In genomic region chr10:88272186-88272585, GRCh38 we compare ENCODE assay signal across 17 cellular contexts.
DNase-seq lines count a peak whose midpoint lies in the region; ATAC-seq and TF ChIP-seq lines count a peak whose summit lies in the region.
"Had no signal": no experiment of that assay in that cellular context is flagged by ENCODE, and none has a peak within 500 bp of the region (broad histone marks: within the 10 kb centered on the region; RNA-seq: fewer than 3 reads in every experiment).

No MANE protein-coding gene starts in this region.

- TF ChIP-seq CTCF in fibroblast of mammary gland (conservative IDR thresholded peaks at IDR 0.05; ENCODE audit: control insufficient read depth, insufficient read depth, low read depth, low read length), result no peak
- TF ChIP-seq CTCF in tibial nerve (IDR thresholded peaks at IDR 0.05), result no peak
- no peak for TF ChIP-seq CTCF in CD8-positive, alpha-beta T cell (IDR thresholded peaks at IDR 0.05)

- peak overlapping the region; percentile 89 for H3K27ac Mint-ChIP-seq in T-helper 1 cell treated with Interleukin-12 subunit alpha and Interleukin-12 subunit beta and Interleukin-4 antibody, amounts not matched to agents 30 μg/mL and 1 μg/mL, for 36 hours
- peak overlapping the region; percentile 86 for H3K27ac Mint-ChIP-seq in activated T-helper 1 cell treated with anti-CD3 and anti-CD28 coated beads, Interleukin-12 subunit alpha, Interleukin-12 subunit beta, Interleukin-2, Interleukin-4 antibody, amounts not matched to agents 30 ng/mL and 10 ng/mL and 1 ng/mL, durations not matched to agents 14 hours and 24 hours and 36 hours
- no peak overlapping the region for H3K27ac Mint-ChIP-seq in CD8-positive, alpha-beta T cell
- H3K27ac Mint-ChIP-seq: neural progenitor cell had no signal

- no peaks in the 10 kb centered on the region for H3K27me3 ChIP-seq in tibial nerve
- H3K27me3 ChIP-seq in CD8-positive, alpha-beta T cell (ENCODE audit: insufficient read depth, low read length), result no peaks in the 10 kb centered on the region
- H3K27me3 ChIP-seq: MG63, neural progenitor cell, transverse colon had no signal

- TF ChIP-seq POLR2A in tibial nerve (IDR thresholded peaks at IDR 0.05), result no peak

- peaks cover 48% of the 10 kb centered on the region for H3K4me1 Mint-ChIP-seq in T-helper 1 cell treated with Interleukin-12 subunit alpha and Interleukin-12 subunit beta and Interleukin-4 antibody, amounts not matched to agents 30 μg/mL and 1 μg/mL, for 36 hours (ENCODE audit: low read depth)
- peaks cover 49% of the 10 kb centered on the region for H3K4me1 Mint-ChIP-seq in activated T-helper 1 cell treated with anti-CD3 and anti-CD28 coated beads, Interleukin-12 subunit alpha, Interleukin-12 subunit beta, Interleukin-2, Interleukin-4 antibody, amounts not matched to agents 30 ng/mL and 10 ng/mL and 1 ng/mL, durations not matched to agents 14 hours and 24 hours and 36 hours (ENCODE audit: low read depth)
- peaks cover 33% of the 10 kb centered on the region for H3K4me1 Mint-ChIP-seq in CD8-positive, alpha-beta T cell (ENCODE audit: low read depth)

- H3K4me3 ChIP-seq in fibroblast of mammary gland (ENCODE audit: control insufficient read depth, low read depth, low read length), result no peak overlapping the region
- no peak overlapping the region for H3K4me3 ChIP-seq in tibial nerve
- no peak overlapping the region for H3K4me3 ChIP-seq in CD8-positive, alpha-beta T cell (ENCODE audit: low read depth, low read length)
- H3K4me3 ChIP-seq: MG63, neural progenitor cell, transverse colon had no signal

- no peaks in the 10 kb centered on the region for H3K36me3 ChIP-seq in tibial nerve
- no peaks in the 10 kb centered on the region for H3K36me3 ChIP-seq in CD8-positive, alpha-beta T cell (ENCODE audit: insufficient read depth, low read length)
- H3K36me3 ChIP-seq: MG63, neural progenitor cell, transverse colon had no signal

- no peak overlapping the region for H3K27ac ChIP-seq in tibial nerve
- H3K27ac ChIP-seq in CD8-positive, alpha-beta T cell (ENCODE audit: low read depth, low read length), result no peak overlapping the region
- H3K27ac ChIP-seq: neural progenitor cell had no signal

- H3K36me3 Mint-ChIP-seq in T-helper 1 cell treated with Interleukin-12 subunit alpha and Interleukin-12 subunit beta and Interleukin-4 antibody, amounts not matched to agents 30 μg/mL and 1 μg/mL, for 36 hours (ENCODE audit: low read depth), result peaks cover 8% of the 10 kb centered on the region
- peaks cover 4% of the 10 kb centered on the region for H3K36me3 Mint-ChIP-seq in activated T-helper 1 cell treated with anti-CD3 and anti-CD28 coated beads, Interleukin-12 subunit alpha, Interleukin-12 subunit beta, Interleukin-2, Interleukin-4 antibody, amounts not matched to agents 30 ng/mL and 10 ng/mL and 1 ng/mL, durations not matched to agents 14 hours and 24 hours and 36 hours (ENCODE audit: low read depth)
- H3K36me3 Mint-ChIP-seq in CD8-positive, alpha-beta T cell, result no peaks in the 10 kb centered on the region
- H3K36me3 Mint-ChIP-seq: neural progenitor cell had no signal

- DNase-seq in T-helper 1 cell (no peak), ELR (ENCODE audit: low read depth) (peak; percentile 52), fibroblast of mammary gland (ENCODE audit: low read depth) (peak; percentile 41), tibial nerve (ENCODE audit: low spot score in 2 of 2) (no peak)
- no peak for DNase-seq in activated T-helper 1 cell treated with anti-CD3 and anti-CD28 coated beads, Interleukin-12 subunit alpha, Interleukin-12 subunit beta, Interleukin-2, Interleukin-4 antibody, amounts not matched to agents 30 ng/mL and 10 ng/mL and 1 ng/mL, durations not matched to agents 14 hours and 24 hours and 36 hours (ENCODE audit: low spot score)
- DNase-seq in activated CD4-positive, CD25-positive, alpha-beta regulatory T cell (lab: John Stamatoyannopoulos, UW), result no peak
- no peak for DNase-seq in CD8-positive, alpha-beta T cell
- DNase-seq: 8988T, DMS153, erythroblast, left colon, MG63, NCI-H1694, NCI-H2227 treated with DMSO at 0.1 percent for 48 hours, transverse colon had no signal

- CTCF ChIA-PET in CD8-positive, alpha-beta T cell (lab: Charles Lee), result interaction anchor here (0.5 kb wide), 1 partner anchor 56 kb away, joined by 3 read pairs; no protein-coding TSS in a partner anchor

- POLR2A ChIA-PET in CD8-positive, alpha-beta T cell (lab: Charles Lee), result interaction anchor here (1.9 kb wide), 1 partner anchor 410 kb away, joined by 8 read pairs; no protein-coding TSS in a partner anchor

- H3K9me3 ChIP-seq in tibial nerve, result no peaks in the 10 kb centered on the region
- H3K9me3 ChIP-seq in CD8-positive, alpha-beta T cell (ENCODE audit: low read length), result no peaks in the 10 kb centered on the region
- H3K9me3 ChIP-seq: MG63, transverse colon had no signal

- intact Hi-C loops in activated T-helper 1 cell treated with anti-CD3 and anti-CD28 coated beads, Interleukin-12 subunit alpha, Interleukin-12 subunit beta, Interleukin-2, Interleukin-4 antibody, amounts not matched to agents 30 ng/mL and 10 ng/mL and 1 ng/mL, durations not matched to agents 14 hours and 24 hours and 36 hours (cut with micrococcal nuclease), result loop anchor here (2.0 to 10.0 kb wide), 8 partner anchors 341 to 1177 kb away; partner anchors contain the start of genes FAS, GLUD1 and SHLD2
- intact Hi-C loops in CD8-positive, alpha-beta T cell (cut with DNase I, micrococcal nuclease), result loop anchor here in 1 of 2 experiments (5.0 to 10.0 kb wide), 3 partner anchors 80 to 407 kb away; partner anchors contain the start of genes KLLN and PTEN

- peaks cover 0 to 18% (median 11%) of the 10 kb centered on the region in 4 donors for H3K4me1 ChIP-seq in tibial nerve
- peaks cover 22% of the 10 kb centered on the region for H3K4me1 ChIP-seq in CD8-positive, alpha-beta T cell (ENCODE audit: insufficient read depth, low read length)
- H3K4me1 ChIP-seq: neural progenitor cell had no signal

- peak overlapping the region; percentile 56 for H3K4me3 Mint-ChIP-seq in T-helper 1 cell treated with Interleukin-12 subunit alpha and Interleukin-12 subunit beta and Interleukin-4 antibody, amounts not matched to agents 30 μg/mL and 1 μg/mL, for 36 hours
- H3K4me3 Mint-ChIP-seq in activated T-helper 1 cell treated with anti-CD3 and anti-CD28 coated beads, Interleukin-12 subunit alpha, Interleukin-12 subunit beta, Interleukin-2, Interleukin-4 antibody, amounts not matched to agents 30 ng/mL and 10 ng/mL and 1 ng/mL, durations not matched to agents 14 hours and 24 hours and 36 hours, result peak overlapping the region; percentile 36
- no peak overlapping the region for H3K4me3 Mint-ChIP-seq in CD8-positive, alpha-beta T cell
- H3K4me3 Mint-ChIP-seq: neural progenitor cell had no signal

- H3K9me3 Mint-ChIP-seq in T-helper 1 cell treated with Interleukin-12 subunit alpha and Interleukin-12 subunit beta and Interleukin-4 antibody, amounts not matched to agents 30 μg/mL and 1 μg/mL, for 36 hours, result peaks cover 5% of the 10 kb centered on the region
- peaks cover 6% of the 10 kb centered on the region for H3K9me3 Mint-ChIP-seq in activated T-helper 1 cell treated with anti-CD3 and anti-CD28 coated beads, Interleukin-12 subunit alpha, Interleukin-12 subunit beta, Interleukin-2, Interleukin-4 antibody, amounts not matched to agents 30 ng/mL and 10 ng/mL and 1 ng/mL, durations not matched to agents 14 hours and 24 hours and 36 hours
- no peaks in the 10 kb centered on the region for H3K9me3 Mint-ChIP-seq in CD8-positive, alpha-beta T cell
- H3K9me3 Mint-ChIP-seq: neural progenitor cell had no signal

- no peak for TF ChIP-seq EP300 in tibial nerve (IDR thresholded peaks at IDR 0.05)

- no peak for ATAC-seq in CD8-positive, alpha-beta T cell
- ATAC-seq: left colon had no signal

- 91 to 97% methylated on average over 2 of the region's 2 CpGs for WGBS in tibial nerve, 2 donors

- H3K27me3 Mint-ChIP-seq in T-helper 1 cell treated with Interleukin-12 subunit alpha and Interleukin-12 subunit beta and Interleukin-4 antibody, amounts not matched to agents 30 μg/mL and 1 μg/mL, for 36 hours (ENCODE audit: low read depth), result peaks cover 4% of the 10 kb centered on the region
- peaks cover 5% of the 10 kb centered on the region for H3K27me3 Mint-ChIP-seq in activated T-helper 1 cell treated with anti-CD3 and anti-CD28 coated beads, Interleukin-12 subunit alpha, Interleukin-12 subunit beta, Interleukin-2, Interleukin-4 antibody, amounts not matched to agents 30 ng/mL and 10 ng/mL and 1 ng/mL, durations not matched to agents 14 hours and 24 hours and 36 hours (ENCODE audit: insufficient read depth)
- no peaks in the 10 kb centered on the region for H3K27me3 Mint-ChIP-seq in CD8-positive, alpha-beta T cell (ENCODE audit: low read depth)

Comparison
In these comparisons a context has a peak if more than half of its experiments do, and no peak if none do; other contexts are left out.
1. DNase-seq: peak in ELR (single experiment) and fibroblast of mammary gland (single experiment); none in T-helper 1 cell (0 of 5), activated T-helper 1 cell treated with anti-CD3 and anti-CD28 coated beads, Interleukin-12 subunit alpha, Interleukin-12 subunit beta, Interleukin-2, Interleukin-4 antibody, amounts not matched to agents 30 ng/mL and 10 ng/mL and 1 ng/mL, durations not matched to agents 14 hours and 24 hours and 36 hours (single experiment), activated CD4-positive, CD25-positive, alpha-beta regulatory T cell (0 of 4), tibial nerve (0 of 2) and CD8-positive, alpha-beta T cell (0 of 7).